Comparison of ENCODE assay signal across 8 cellular contexts in genomic region chr18:42298744-42299685, GRCh38.
A peak's percentile ranks its signal among the peaks of the same experiment; 100 is the strongest.
DNase-seq lines count a peak whose midpoint lies in the region; ATAC-seq and TF ChIP-seq lines count a peak whose summit lies in the region.

No MANE protein-coding gene starts in this region.

- no peaks in the 10 kb centered on the region for H3K36me3 ChIP-seq in SK-N-SH (replicated peaks in 1 of 2; ENCODE audit: control insufficient read depth in 1 of 2, insufficient read depth in 2 of 2, low read length in 1 of 2)

- peak; percentile 69 for ATAC-seq in activated naive CD8-positive, alpha-beta T cell treated with anti-CD3 and anti-CD28 coated beads, Interleukin-2, amount 50 U/mL, for 24 hours

- CTCF ChIA-PET in SK-N-SH (lab: Yijun Ruan, JAX): interaction anchor here (0.6 to 5.3 kb wide), 60 partner anchors 9 to 1288 kb away, joined by 3 to 62 read pairs (median 3); partner anchors contain the start of gene SYT4

- no peaks in the 10 kb centered on the region for H3K9me3 ChIP-seq in SK-N-SH

- H3K27me3 ChIP-seq in SK-N-SH (ENCODE audit: insufficient read depth): no peaks in the 10 kb centered on the region

- POLR2A ChIA-PET in SK-N-SH (lab: Yijun Ruan, JAX): no interaction called here

- H3K9me3 Mint-ChIP-seq in activated naive CD8-positive, alpha-beta T cell treated with anti-CD3 and anti-CD28 coated beads, Interleukin-2, amount 50 U/mL, for 24 hours: no peaks in the 10 kb centered on the region

- H3K36me3 Mint-ChIP-seq in activated naive CD8-positive, alpha-beta T cell treated with anti-CD3 and anti-CD28 coated beads, Interleukin-2, amount 50 U/mL, for 24 hours (ENCODE audit: low read depth): no peaks in the 10 kb centered on the region

- no peak overlapping the region for H3K9ac ChIP-seq in SK-N-SH

- no peaks in the 10 kb centered on the region for H3K9me2 ChIP-seq in SK-N-SH

- H3K27ac Mint-ChIP-seq in activated naive CD8-positive, alpha-beta T cell treated with anti-CD3 and anti-CD28 coated beads, Interleukin-2, amount 50 U/mL, for 24 hours: no peak overlapping the region

- no peaks in the 10 kb centered on the region for H3K4me1 Mint-ChIP-seq in activated naive CD8-positive, alpha-beta T cell treated with anti-CD3 and anti-CD28 coated beads, Interleukin-2, amount 50 U/mL, for 24 hours

- no peak overlapping the region for H2AFZ ChIP-seq in SK-N-SH (ENCODE audit: low read depth)

- H3K4me1 ChIP-seq in SK-N-SH (ENCODE audit: control insufficient read depth in 1 of 2, insufficient read depth in 2 of 2, low read depth in 1 of 2, low read length in 1 of 2): no peaks in the 10 kb centered on the region; a peak in 1 of 4 replicates

- H3K27ac ChIP-seq in SK-N-SH (ENCODE audit: low read depth in 2 of 2, low read length in 1 of 2): no peak overlapping the region

- peaks cover 2% of the 10 kb centered on the region for H3K27me3 Mint-ChIP-seq in activated naive CD8-positive, alpha-beta T cell treated with anti-CD3 and anti-CD28 coated beads, Interleukin-2, amount 50 U/mL, for 24 hours

- peak in 1 of 2 experiments; percentile 33; a peak in 1 of 4 replicates for TF ChIP-seq EP300 in SK-N-SH (IDR thresholded peaks at IDR 0.05; ENCODE audit: borderline replicate concordance in 1 of 2, low read depth in 1 of 2, low read length in 1 of 2)

- WGBS in SK-N-SH (ENCODE audit: low lambda C conversion rate): 54% methylated on average over 15 of the region's 15 CpGs

- no peak overlapping the region for H3K4me2 ChIP-seq in SK-N-SH

- no peaks in the 10 kb centered on the region for H3K79me2 ChIP-seq in SK-N-SH (ENCODE audit: insufficient read depth)

- no peak overlapping the region for H3K4me3 Mint-ChIP-seq in activated naive CD8-positive, alpha-beta T cell treated with anti-CD3 and anti-CD28 coated beads, Interleukin-2, amount 50 U/mL, for 24 hours

- peak; percentile 93 for TF ChIP-seq RAD21 in SK-N-SH (IDR thresholded peaks at IDR 0.05; ENCODE audit: low read length)

- intact Hi-C loops in cardiac septum (cut with DNase I): loop anchor here (10.0 kb wide), 1 partner anchor 976 kb away; the partner anchor contains the start of gene SYT4

- H3K4me3 ChIP-seq in HFF-Myc (replicated peaks; ENCODE audit: low read depth, low read length) (no peak overlapping the region), SK-N-SH (ENCODE audit: low read depth in 2 of 2, low read length in 1 of 2) (no peak overlapping the region)

- DNase-seq in HFF-Myc (ENCODE audit: extremely low read depth, low read depth) (peak; percentile 39), MV-4-11 (lab: John Stamatoyannopoulos, UW) (peak; percentile 34), SK-N-SH (peak; percentile 62), cardiac septum (ENCODE audit: low spot score) (peak; percentile 77), pulmonary artery endothelial cell (ENCODE audit: low read depth, low spot score) (peak; percentile 19), 8988T (no peak)
- DNase-seq in activated naive CD8-positive, alpha-beta T cell treated with anti-CD3 and anti-CD28 coated beads, Interleukin-2, amount 50 U/mL, for 24 hours: peak; percentile 60

- H4K20me1 ChIP-seq in SK-N-SH (ENCODE audit: insufficient read depth): no peaks in the 10 kb centered on the region

- peak; percentile 87 for TF ChIP-seq CTCF in GM12873 (IDR thresholded peaks at IDR 0.05; ENCODE audit: insufficient read depth, low read depth, low read length, missing control alignments)
- TF ChIP-seq CTCF in HFF-Myc (IDR thresholded peaks at IDR 0.05; ENCODE audit: low read depth, low read length, missing control alignments): peak; percentile 85
- TF ChIP-seq CTCF in SK-N-SH (IDR thresholded peaks at IDR 0.05): peak; percentile 96

- no peaks in the 10 kb centered on the region for H3F3A ChIP-seq in SK-N-SH (replicated peaks; ENCODE audit: insufficient read depth)

TF ChIP-seq in SK-N-SH, 30 proteins besides CTCF, POLR2A, EP300 and RAD21:
- TF ChIP-seq RCOR1 (IDR thresholded peaks at IDR 0.05; ENCODE audit: low read length): 0 out of 2 replicates have a peak, but pooled peaks have one; percentile 32
- TF ChIP-seq NFIC (IDR thresholded peaks at IDR 0.05; ENCODE audit: borderline replicate concordance): no peak
- TF ChIP-seq SMC3 (IDR thresholded peaks at IDR 0.05; ENCODE audit: low read depth, low read length): peak; percentile 88
- peak; percentile 57 for TF ChIP-seq GATA2 (CRISPR knock-in tag; IDR thresholded peaks at IDR 0.05)
